In the genomic region with DNA sequence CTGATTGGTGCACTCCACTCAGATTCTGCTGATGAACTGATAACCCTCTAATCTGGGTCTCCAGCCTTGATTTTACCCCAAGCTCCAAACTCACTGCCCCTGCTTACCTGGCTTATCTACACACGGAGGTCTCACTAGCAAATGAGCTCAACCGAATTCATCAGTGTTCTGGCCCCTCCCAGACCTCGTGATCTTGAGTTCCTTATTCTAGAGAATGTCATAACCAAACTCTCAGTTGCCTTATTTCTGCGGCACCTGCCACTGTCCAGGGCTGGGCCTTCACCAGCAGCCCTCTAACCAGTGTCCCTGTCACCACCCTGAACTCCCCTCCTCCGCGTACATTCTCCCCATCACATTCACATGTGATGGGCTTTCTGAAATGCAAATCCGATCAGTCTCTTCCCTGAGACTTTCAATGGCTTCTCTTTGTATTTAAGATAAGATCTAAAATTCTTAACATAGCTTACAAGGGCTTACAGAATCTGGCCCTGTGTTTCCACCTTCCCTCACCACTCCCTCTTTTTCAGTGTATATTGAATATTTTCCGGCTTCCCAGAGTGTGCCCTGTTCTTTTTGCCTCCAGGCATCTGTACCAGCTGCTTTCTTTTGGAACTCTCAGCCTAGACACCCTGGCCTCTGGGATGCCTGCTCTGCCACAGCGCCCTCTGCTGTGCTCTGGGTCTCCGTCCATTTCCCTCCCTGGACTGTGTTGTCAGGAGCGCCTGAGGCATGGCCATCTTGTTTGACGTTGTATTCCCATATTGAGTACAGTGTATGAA, we compare ENCODE assay signal across 8 cellular contexts. TPM values are rescaled to one million over a fixed set of nuclear protein-coding genes. Genes with fewer than 3 reads are reported as not detected.
DNase-seq lines count a peak whose midpoint lies in the region; ATAC-seq, FAIRE-seq and TF ChIP-seq lines count a peak whose summit lies in the region.

No MANE protein-coding gene starts in this region.

- dilution Hi-C loops in keratinocyte (cut with MboI; ENCODE audit: extremely low pct_ligation_motif_present, low sequenced_read_pairs) = no loop called here

- H3K9ac ChIP-seq in keratinocyte (ENCODE audit: control insufficient read depth, extremely low read depth, insufficient read depth, low read length) = no peak overlapping the region

- peak overlapping the region; percentile 2 for H3K4me2 ChIP-seq in keratinocyte (ENCODE audit: control insufficient read depth, extremely low read depth, insufficient read depth, low read depth, low read length)

- peaks cover 12% of the 10 kb centered on the region for H3K4me1 ChIP-seq in keratinocyte (ENCODE audit: control insufficient read depth, extremely low read depth, insufficient read depth, low read length)

- no peaks in the 10 kb centered on the region for H3K36me3 ChIP-seq in keratinocyte (ENCODE audit: control insufficient read depth in 2 of 2, extremely low read depth in 1 of 2, insufficient read depth in 2 of 2, low read length in 2 of 2)

- H2AFZ ChIP-seq in keratinocyte (ENCODE audit: control insufficient read depth, low read length) = peak overlapping the region; percentile 7

- peak overlapping the region; percentile 34 for H3K27ac ChIP-seq in keratinocyte (ENCODE audit: control insufficient read depth, insufficient read depth, low read length)

- ATAC-seq in GM19438 (IDR thresholded peaks at IDR 0.05; ENCODE audit: low read depth, unreplicated experiment) = peak; percentile 52
- ATAC-seq in HG03442 (IDR thresholded peaks at IDR 0.05; ENCODE audit: unreplicated experiment) = peak; percentile 52
- ATAC-seq in SK-N-SH treated with all-trans-retinoic acid at 6 μM for 48 hours = peak; percentile 81

- no peaks in the 10 kb centered on the region for H4K20me1 ChIP-seq in keratinocyte (ENCODE audit: control insufficient read depth, extremely low read depth, insufficient read depth, low read length)

- in situ Hi-C loops in astrocyte of the spinal cord (cut with HindIII; ENCODE audit: low sequenced_read_pairs) = no loop called here

- no peaks in the 10 kb centered on the region for H3K9me1 ChIP-seq in keratinocyte (ENCODE audit: control insufficient read depth, extremely low read depth, insufficient read depth, low read length)

- peak; percentile 62 for DNase-seq in DMS53 (lab: John Stamatoyannopoulos, UW)
- no peak for DNase-seq in astrocyte of the spinal cord (ENCODE audit: low read depth, low spot score)
- DNase-seq in keratinocyte (ENCODE audit: low read depth, low spot score) = no peak
- DNase-seq in stimulated activated CD8-positive, alpha-beta memory T cell treated with anti-CD3 and anti-CD28 coated beads, Interleukin-12 subunit alpha, Interleukin-12 subunit beta, amount 100 ng/mL, for 1 hour (ENCODE audit: low read depth) = peak; percentile 31
- no peak for DNase-seq in epidermal melanocyte (ENCODE audit: insufficient read length, low spot score)

- H3K27me3 ChIP-seq in keratinocyte (ENCODE audit: control insufficient read depth, extremely low read depth, insufficient read depth, low read length) = no peaks in the 10 kb centered on the region

- peak; percentile 65 for FAIRE-seq in keratinocyte (lab: Jason Lieb, UNC)

- H3K4me3 ChIP-seq in astrocyte of the spinal cord (ENCODE audit: low read depth, low read length) (no peak overlapping the region), keratinocyte (ENCODE audit: control insufficient read depth in 2 of 3, extremely low read depth in 1 of 3, insufficient read depth in 2 of 3, low read depth in 1 of 3, low read length in 3 of 3) (no peak overlapping the region)

- H3K9me3 ChIP-seq in keratinocyte (ENCODE audit: control insufficient read depth, low read depth, low read length) = no peaks in the 10 kb centered on the region

- TF ChIP-seq CTCF in astrocyte of the spinal cord (IDR thresholded peaks at IDR 0.05; ENCODE audit: low read depth, low read length) (peak; percentile 38), keratinocyte (optimal IDR thresholded peaks at IDR 0.05 in 1 of 3, IDR thresholded peaks at IDR 0.05 in 1 of 3, conservative IDR thresholded peaks at IDR 0.05 in 1 of 3; ENCODE audit: extremely low read depth in 1 of 3, insufficient read depth in 2 of 3, low read length in 3 of 3) (peak; percentile 80 to 89 (median 88))

- no peaks in the 10 kb centered on the region for H3K79me2 ChIP-seq in keratinocyte (ENCODE audit: control insufficient read depth, insufficient read depth, low read length)

TF ChIP-seq in SK-N-SH treated with all-trans-retinoic acid at 6 μM for 48 hours, 23 proteins besides CTCF, POLR2A, EP300 and RAD21:
- TF ChIP-seq GLIS3 (CRISPR knock-in tag; IDR thresholded peaks at IDR 0.05) (no peak), ZNF70 (CRISPR knock-in tag; IDR thresholded peaks at IDR 0.05) (no peak), CSDC2 (CRISPR knock-in tag; IDR thresholded peaks at IDR 0.05) (no peak), ZC3H10 (CRISPR knock-in tag; IDR thresholded peaks at IDR 0.05) (no peak), ZNF8 (CRISPR knock-in tag; IDR thresholded peaks at IDR 0.05) (no peak), ARNTL (CRISPR knock-in tag; IDR thresholded peaks at IDR 0.05; ENCODE audit: borderline replicate concordance, low read depth) (no peak), ISL1 (CRISPR knock-in tag; IDR thresholded peaks at IDR 0.05) (no peak), ZNF565 (CRISPR knock-in tag; conservative IDR thresholded peaks at IDR 0.05; ENCODE audit: low read depth) (no peak), CSRNP3 (CRISPR knock-in tag; IDR thresholded peaks at IDR 0.05) (no peak), BACH2 (CRISPR knock-in tag; IDR thresholded peaks at IDR 0.05; ENCODE audit: borderline replicate concordance) (no peak), TCF4 (CRISPR knock-in tag; IDR thresholded peaks at IDR 0.05; ENCODE audit: borderline replicate concordance) (no peak), PPARA (CRISPR knock-in tag; IDR thresholded peaks at IDR 0.05; ENCODE audit: borderline replicate concordance) (no peak), ESRRG (CRISPR knock-in tag; IDR thresholded peaks at IDR 0.05) (no peak)
- TF ChIP-seq, protein P1, sequence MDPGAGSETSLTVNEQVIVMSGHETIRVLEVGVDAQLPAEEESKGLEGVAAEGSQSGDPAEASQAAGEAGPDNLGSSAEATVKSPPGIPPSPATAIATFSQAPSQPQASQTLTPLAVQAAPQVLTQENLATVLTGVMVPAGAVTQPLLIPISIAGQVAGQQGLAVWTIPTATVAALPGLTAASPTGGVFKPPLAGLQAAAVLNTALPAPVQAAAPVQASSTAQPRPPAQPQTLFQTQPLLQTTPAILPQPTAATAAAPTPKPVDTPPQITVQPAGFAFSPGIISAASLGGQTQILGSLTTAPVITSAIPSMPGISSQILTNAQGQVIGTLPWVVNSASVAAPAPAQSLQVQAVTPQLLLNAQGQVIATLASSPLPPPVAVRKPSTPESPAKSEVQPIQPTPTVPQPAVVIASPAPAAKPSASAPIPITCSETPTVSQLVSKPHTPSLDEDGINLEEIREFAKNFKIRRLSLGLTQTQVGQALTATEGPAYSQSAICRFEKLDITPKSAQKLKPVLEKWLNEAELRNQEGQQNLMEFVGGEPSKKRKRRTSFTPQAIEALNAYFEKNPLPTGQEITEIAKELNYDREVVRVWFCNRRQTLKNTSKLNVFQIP (CRISPR knock-in tag; IDR thresholded peaks at IDR 0.05; ENCODE audit: borderline replicate concordance, low read depth) = no peak
- TF ChIP-seq, protein P2, sequence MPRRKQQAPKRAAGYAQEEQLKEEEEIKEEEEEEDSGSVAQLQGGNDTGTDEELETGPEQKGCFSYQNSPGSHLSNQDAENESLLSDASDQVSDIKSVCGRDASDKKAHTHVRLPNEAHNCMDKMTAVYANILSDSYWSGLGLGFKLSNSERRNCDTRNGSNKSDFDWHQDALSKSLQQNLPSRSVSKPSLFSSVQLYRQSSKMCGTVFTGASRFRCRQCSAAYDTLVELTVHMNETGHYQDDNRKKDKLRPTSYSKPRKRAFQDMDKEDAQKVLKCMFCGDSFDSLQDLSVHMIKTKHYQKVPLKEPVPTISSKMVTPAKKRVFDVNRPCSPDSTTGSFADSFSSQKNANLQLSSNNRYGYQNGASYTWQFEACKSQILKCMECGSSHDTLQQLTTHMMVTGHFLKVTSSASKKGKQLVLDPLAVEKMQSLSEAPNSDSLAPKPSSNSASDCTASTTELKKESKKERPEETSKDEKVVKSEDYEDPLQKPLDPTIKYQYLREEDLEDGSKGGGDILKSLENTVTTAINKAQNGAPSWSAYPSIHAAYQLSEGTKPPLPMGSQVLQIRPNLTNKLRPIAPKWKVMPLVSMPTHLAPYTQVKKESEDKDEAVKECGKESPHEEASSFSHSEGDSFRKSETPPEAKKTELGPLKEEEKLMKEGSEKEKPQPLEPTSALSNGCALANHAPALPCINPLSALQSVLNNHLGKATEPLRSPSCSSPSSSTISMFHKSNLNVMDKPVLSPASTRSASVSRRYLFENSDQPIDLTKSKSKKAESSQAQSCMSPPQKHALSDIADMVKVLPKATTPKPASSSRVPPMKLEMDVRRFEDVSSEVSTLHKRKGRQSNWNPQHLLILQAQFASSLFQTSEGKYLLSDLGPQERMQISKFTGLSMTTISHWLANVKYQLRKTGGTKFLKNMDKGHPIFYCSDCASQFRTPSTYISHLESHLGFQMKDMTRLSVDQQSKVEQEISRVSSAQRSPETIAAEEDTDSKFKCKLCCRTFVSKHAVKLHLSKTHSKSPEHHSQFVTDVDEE (CRISPR knock-in tag; IDR thresholded peaks at IDR 0.05) = no peak

RNA-seq across cellular contexts. Expression of gene NAB1, which starts 31.1 kb away (rescaled TPM):
- polyA plus RNA-seq in keratinocyte = 10.7 to 24.3 TPM (median 21.6 TPM) in 3 replicates
- polyA plus RNA-seq in keratinocyte (2011; ENCODE audit: low read depth) = 21.8 TPM
- polyA plus RNA-seq in keratinocyte (2011; cell fraction: cytosol; rRNA removed) = 11.1 and 17.6 TPM in 2 replicates
- polyA plus RNA-seq in keratinocyte (2011; cell fraction: nucleus; rRNA removed) = 24.7 and 34.3 TPM in 2 replicates
- polyA plus RNA-seq in keratinocyte (2012; ENCODE audit: low replicate concordance) = 11.5 and 14.0 TPM in 2 replicates
- polyA minus RNA-seq in keratinocyte = 13.7 to 31.7 TPM (median 30.7 TPM) in 3 replicates
- polyA minus RNA-seq in keratinocyte (2011; cell fraction: cytosol; rRNA and poly(A)+ RNA removed) = 21.3 TPM
- polyA minus RNA-seq in keratinocyte (2011; cell fraction: nucleus; rRNA and poly(A)+ RNA removed) = 11.8 and 28.2 TPM in 2 replicates

Comparison
In these comparisons a context has a peak if more than half of its experiments do, and no peak if none do; other contexts are left out.
1. DNase-seq: peak in DMS53 (single experiment) and stimulated activated CD8-positive, alpha-beta memory T cell treated with anti-CD3 and anti-CD28 coated beads, Interleukin-12 subunit alpha, Interleukin-12 subunit beta, amount 100 ng/mL, for 1 hour (single experiment); none in astrocyte of the spinal cord (single experiment), keratinocyte (single experiment) and epidermal melanocyte (single experiment).
2. Peak in every context shown above with its lines, with median percentiles within 50 percentile points of each other: ATAC-seq.